ENCODE assay signal across 33 cellular contexts in genomic region chr3:26233374-26233773, GRCh38.
"Had no signal": no experiment of that assay in that cellular context is flagged by ENCODE, and none has a peak within 500 bp of the region (broad histone marks: within the 10 kb centered on the region; RNA-seq: fewer than 3 reads in every experiment).

No MANE protein-coding gene starts in this region.

- H3K9me3 ChIP-seq: adrenal gland had no signal

- H3K4me3 ChIP-seq: adrenal gland, cardiac muscle cell had no signal

- DNase-seq: activated B cell treated with CpG ODN at 0.5 μM for 24 hours; activated CD4-positive, alpha-beta memory T cell treated with anti-CD3 and anti-CD28 coated beads for 36 hours; activated CD4-positive, alpha-beta T cell treated with anti-CD3 and anti-CD28 coated beads for 4 hours; activated CD4-positive, alpha-beta T cell treated with anti-CD3 and anti-CD28 coated beads, Interleukin-2, amount 10 ng/mL, durations not matched to agents 24 days and 14 days; activated CD4-positive, alpha-beta T cell treated with anti-CD3 and anti-CD28 coated beads, Interleukin-2, amount 50 U/mL, for 1 hour; activated CD4-positive, alpha-beta T cell treated with anti-CD3 and anti-CD28 coated beads, Interleukin-2, amount 50 U/mL, for 4 hours; activated CD4-positive, CD25-positive, alpha-beta regulatory T cell treated with anti-CD3 and anti-CD28 coated beads, Interleukin-2, amount 50 U/mL, for 72 hours; activated CD8-positive, alpha-beta memory T cell treated with anti-CD3 and anti-CD28 coated beads, Interleukin-2, amount 50 U/mL, for 4 hours; activated CD8-positive, alpha-beta T cell treated with anti-CD3 and anti-CD28 coated beads for 36 hours; activated effector memory CD4-positive, alpha-beta T cell treated with anti-CD3 and anti-CD28 coated beads, Interleukin-2, amount 50 U/mL, for 16 hours; activated gamma-delta T cell treated with Interleukin-2 at 50 U/mL for 16 hours; activated naive CD4-positive, alpha-beta T cell; activated naive CD4-positive, alpha-beta T cell treated with anti-CD3 and anti-CD28 coated beads for 36 hours; activated naive CD4-positive, alpha-beta T cell treated with anti-CD3 and anti-CD28 coated beads, Interleukin-2, amount 50 U/mL, for 16 hours; activated naive CD8-positive, alpha-beta T cell treated with anti-CD3 and anti-CD28 coated beads for 36 hours; activated T-cell treated with anti-CD3 and anti-CD28 coated beads for 4 hours; activated T-cell treated with anti-CD3 and anti-CD28 coated beads, Interleukin-2, amount 50 U/mL, for 1 hour; activated T-cell treated with anti-CD3 and anti-CD28 coated beads, Interleukin-2, amount 50 U/mL, for 4 hours; activated T-cell treated with anti-CD3 and anti-CD28 coated beads, Interleukin-2, amount 50 U/mL, for 72 hours; adrenal gland; amniotic stem cell; aorta; caudate nucleus; cerebellar nuclear complex; T-helper 2 cell; T-helper 9 cell had no signal

- H3K4me1 ChIP-seq: adrenal gland had no signal

- FAIRE-seq: astrocyte, bronchial epithelial cell, TTC549 had no signal

- H3K27ac ChIP-seq: adrenal gland, cardiac muscle cell, VCaP had no signal

- H3K36me3 ChIP-seq: adrenal gland, cardiac muscle cell had no signal

- H3K27me3 ChIP-seq: adrenal gland, cardiac muscle cell had no signal

- ATAC-seq: activated CD8-positive, alpha-beta T cell treated with anti-CD3 and anti-CD28 coated beads for 36 hours; activated naive CD4-positive, alpha-beta T cell treated with anti-CD3 and anti-CD28 coated beads, Interleukin-2, amount 50 U/mL, for 72 hours; activated T-cell treated with anti-CD3 and anti-CD28 coated beads, Interleukin-2, amount 50 U/mL, for 4 hours; activated T-cell treated with anti-CD3 and anti-CD28 coated beads, Interleukin-2, amount 50 U/mL, for 72 hours; activated T-helper 17 cell treated with anti-CD3 and anti-CD28 coated beads, Interleukin-2, amount 50 U/mL, for 72 hours had no signal
